Comparison of ENCODE assay signal across 23 cellular contexts in genomic region chr9:23258569-23258968, GRCh38.
"Had no signal": no experiment of that assay in that cellular context is flagged by ENCODE, and none has a peak within 500 bp of the region (broad histone marks: within the 10 kb centered on the region; RNA-seq: fewer than 3 reads in every experiment).

No MANE protein-coding gene starts in this region.

- H3K27me3 ChIP-seq: breast epithelium, Peyer's patch had no signal

- H3K36me3 ChIP-seq: breast epithelium, Peyer's patch had no signal

- H3K27ac ChIP-seq: breast epithelium, Peyer's patch, VCaP had no signal

- H3K9me3 ChIP-seq: breast epithelium, Peyer's patch had no signal

- H3K4me3 ChIP-seq: breast epithelium, Peyer's patch had no signal

- H3K4me1 ChIP-seq: breast epithelium, Peyer's patch had no signal

- DNase-seq: activated CD4-positive, alpha-beta memory T cell treated with anti-CD3 and anti-CD28 coated beads, Interleukin-2, amount 10 ng/mL, durations not matched to agents 7 days and 5 days; activated CD4-positive, alpha-beta T cell treated with anti-CD3 and anti-CD28 coated beads, Interleukin-2, amount 10 ng/mL, durations not matched to agents 7 days and 5 days; activated CD4-positive, CD25-positive, alpha-beta regulatory T cell; activated gamma-delta T cell; activated naive CD4-positive, alpha-beta T cell treated with anti-CD3 and anti-CD28 coated beads for 36 hours; activated T-cell treated with anti-CD3 and anti-CD28 coated beads for 4 hours; activated T-cell treated with anti-CD3 and anti-CD28 coated beads, Interleukin-2, amount 50 U/mL, for 48 hours; caudate nucleus; NCI-H1048; NCI-H146; NCI-H187 treated with DMSO at 0.1 percent for 48 hours; NCI-H2081 treated with DMSO at 0.1 percent for 48 hours; NCI-H446; NCI-H524; NCI-H748 treated with DMSO at 0.1 percent for 48 hours; NK-92 treated with Interleukin-12 subunit alpha and Interleukin-12 subunit beta, amount 100 ng/mL, for 24 hours; Peyer's patch; SIG-M5; T-helper 17 cell; T1000 had no signal

- ATAC-seq: activated T-helper 17 cell treated with anti-CD3 and anti-CD28 coated beads, Interleukin-2, amount 50 U/mL, for 72 hours; T-helper 17 cell had no signal
